Comparison of ENCODE assay signal across 17 cellular contexts in genomic region chr3:108555966-108556581, GRCh38. TPM values are rescaled to one million over a fixed set of nuclear protein-coding genes. Genes with fewer than 3 reads are reported as not detected.
A peak's percentile ranks its signal among the peaks of the same experiment; 100 is the strongest.
DNase-seq lines count a peak whose midpoint lies in the region; TF ChIP-seq lines count a peak whose summit lies in the region.
"Had no signal": no experiment of that assay in that cellular context is flagged by ENCODE, and none has a peak within 500 bp of the region (broad histone marks: within the 10 kb centered on the region; RNA-seq: fewer than 3 reads in every experiment).

No MANE protein-coding gene starts in this region.

- peaks cover 15% of the 10 kb centered on the region for H3K4me1 Mint-ChIP-seq in endodermal cell
- peaks cover 31% of the 10 kb centered on the region for H3K4me1 Mint-ChIP-seq in progenitor cell of endocrine pancreas (ENCODE audit: low read depth)

- 0 out of 2 replicates have a peak, but pooled peaks cover 2% of the 10 kb centered on the region for H3K4me1 ChIP-seq in HUES48 (ENCODE audit: control insufficient read depth, insufficient read depth, low read length)
- peaks cover 11% of the 10 kb centered on the region for H3K4me1 ChIP-seq in endodermal cell (ENCODE audit: control insufficient read depth, insufficient read depth, low read length)

- H3K27ac ChIP-seq in HUES48 (ENCODE audit: low read depth, low read length) (peak overlapping the region; percentile 59), endodermal cell (ENCODE audit: low read depth, low read length) (no peak overlapping the region)
- H3K27ac ChIP-seq: HL-60, KMS-11, RWPE1 had no signal

- no peaks in the 10 kb centered on the region for H3K9me3 ChIP-seq in HUES48 (ENCODE audit: control insufficient read depth, insufficient read depth, low read length)
- H3K9me3 ChIP-seq in endodermal cell (ENCODE audit: control insufficient read depth, low read length), result no peaks in the 10 kb centered on the region

- H3K27me3 Mint-ChIP-seq in endodermal cell (ENCODE audit: insufficient read depth) (no peaks in the 10 kb centered on the region), progenitor cell of endocrine pancreas (no peaks in the 10 kb centered on the region)

- H3K27me3 ChIP-seq in HUES48 (ENCODE audit: control insufficient read depth, insufficient read depth, low read length) (no peaks in the 10 kb centered on the region), endodermal cell (ENCODE audit: control insufficient read depth, insufficient read depth, low read length, poor library complexity, severe bottlenecking) (no peaks in the 10 kb centered on the region)

- TF ChIP-seq CTCF in endodermal cell (conservative IDR thresholded peaks at IDR 0.05) (no peak), progenitor cell of endocrine pancreas (IDR thresholded peaks at IDR 0.05; ENCODE audit: unreplicated experiment) (no peak)

- H3K27ac Mint-ChIP-seq in endodermal cell (peak overlapping the region; percentile 85), progenitor cell of endocrine pancreas (peak overlapping the region; percentile 94)
- H3K27ac Mint-ChIP-seq: CD8-positive, alpha-beta T cell had no signal

- H3K36me3 ChIP-seq in HUES48 (ENCODE audit: control insufficient read depth, insufficient read depth, low read length) (peaks cover 100% of the 10 kb centered on the region), endodermal cell (ENCODE audit: control insufficient read depth, insufficient read depth, low read length) (peaks cover 61% of the 10 kb centered on the region)

- DNase-seq in endodermal cell (no peak), progenitor cell of endocrine pancreas (ENCODE audit: low spot score, unreplicated experiment) (no peak), cerebellar nuclear complex (lab: John Stamatoyannopoulos, UW) (no peak), T1000 (lab: John Stamatoyannopoulos, UW) (no peak), HUDEP-2 (lab: John Stamatoyannopoulos, UW; ENCODE audit: unreplicated experiment in 76 of 76) (no peak)
- DNase-seq: CD8-positive, alpha-beta T cell; DMS79 treated with DMSO at 0.1 percent for 48 hours; HCEC 1CT; NCI-H1048; NCI-H1436 treated with DMSO at 0.1 percent for 48 hours; NCI-H2081; NCI-H748 treated with DMSO at 0.1 percent for 48 hours; PC-3 had no signal

- 80 to 84% methylated on average over 2 of the region's 2 CpGs for WGBS in endodermal cell (ENCODE audit: insufficient coverage in 1 of 2, insufficient read length in 1 of 2), 2 experiments

- H3K36me3 Mint-ChIP-seq in endodermal cell (ENCODE audit: low read depth), result peaks cover 29% of the 10 kb centered on the region
- peaks cover 10% of the 10 kb centered on the region for H3K36me3 Mint-ChIP-seq in progenitor cell of endocrine pancreas (ENCODE audit: insufficient read depth)

- H3K9ac ChIP-seq in HUES48 (ENCODE audit: low read depth, low read length), result no peak overlapping the region
- no peak overlapping the region for H3K9ac ChIP-seq in endodermal cell (ENCODE audit: extremely low read depth, low read length, poor library complexity, severe bottlenecking)
- H3K9ac ChIP-seq: KMS-11 had no signal

- H3K9me3 Mint-ChIP-seq in endodermal cell (no peaks in the 10 kb centered on the region), progenitor cell of endocrine pancreas (ENCODE audit: low read depth) (no peaks in the 10 kb centered on the region)
- H3K9me3 Mint-ChIP-seq: CD8-positive, alpha-beta T cell had no signal

- no peak overlapping the region for H3K4me3 Mint-ChIP-seq in endodermal cell
- no peak overlapping the region for H3K4me3 Mint-ChIP-seq in progenitor cell of endocrine pancreas (ENCODE audit: low read depth)
- H3K4me3 Mint-ChIP-seq: CD8-positive, alpha-beta T cell had no signal

- H3K4me3 ChIP-seq in HUES48 (ENCODE audit: low read depth, low read length), result no peak overlapping the region
- H3K4me3 ChIP-seq in endodermal cell (ENCODE audit: low read length), result no peak overlapping the region

RNA-seq across cellular contexts. Expression of gene CIP2A, which starts 33.2 kb away (rescaled TPM):
- total RNA-seq in endodermal cell (10 to 100 TPM; 30.3 to 43.6 TPM), progenitor cell of endocrine pancreas (21.0 and 25.1 TPM in 2 replicates)
- 35.8 TPM for polyA plus RNA-seq in endodermal cell (2013, experiment 1 of 2)
- 35.6 TPM for polyA plus RNA-seq in endodermal cell (2013, experiment 2 of 2)

RNA-seq across cellular contexts. Expression of gene DZIP3, which starts 33.4 kb away (rescaled TPM):
- 10 to 100 TPM; 24.2 to 40.8 TPM for total RNA-seq in endodermal cell
- polyA plus RNA-seq in endodermal cell (2013, experiment 1 of 2), result 31.0 TPM
- polyA plus RNA-seq in endodermal cell (2013, experiment 2 of 2), result 28.3 TPM
- total RNA-seq in progenitor cell of endocrine pancreas, result 33.4 and 33.6 TPM in 2 replicates

RNA-seq across cellular contexts. Expression of gene MYH15, which starts 45.7 kb away (rescaled TPM):
- total RNA-seq in endodermal cell (under 1 TPM; 0.07 to 0.15 TPM), progenitor cell of endocrine pancreas (0.91 and 0.96 TPM in 2 replicates)
- polyA plus RNA-seq in endodermal cell (2013, experiment 1 of 2), result 0.46 TPM
- polyA plus RNA-seq in endodermal cell (2013, experiment 2 of 2), result 0.21 TPM
